1 cellular context compared by ENCODE assay signal in genomic region chr20:50792708-50793574, GRCh38.
A peak's percentile ranks its signal among the peaks of the same experiment; 100 is the strongest.
TF ChIP-seq lines count a peak whose summit lies in the region.

No MANE protein-coding gene starts in this region.

TF ChIP-seq in HepG2, 621 proteins besides CTCF, POLR2A, EP300 and RAD21 (continues in another document):
- no peak for TF ChIP-seq ZFP91 (CRISPR knock-in tag; IDR thresholded peaks at IDR 0.05; ENCODE audit: borderline replicate concordance)
- no peak for TF ChIP-seq ZNF549 (CRISPR knock-in tag; IDR thresholded peaks at IDR 0.05)
- TF ChIP-seq BCL3 (CRISPR knock-in tag; IDR thresholded peaks at IDR 0.05) = peak; percentile 41; the same call in 1 of the 2 replicates
- TF ChIP-seq PRDM15 (CRISPR knock-in tag; IDR thresholded peaks at IDR 0.05) = no peak
- TF ChIP-seq TCF7L2 (IDR thresholded peaks at IDR 0.05; ENCODE audit: low read depth, low read length) = no peak
- no peak for TF ChIP-seq NR2C2 (CRISPR knock-in tag; IDR thresholded peaks at IDR 0.05; ENCODE audit: borderline replicate concordance)
- TF ChIP-seq GABPB1 (CRISPR knock-in tag; IDR thresholded peaks at IDR 0.05) = no peak
- no peak for TF ChIP-seq ZSCAN25 (CRISPR knock-in tag; IDR thresholded peaks at IDR 0.05)
- TF ChIP-seq MEIS2 (CRISPR knock-in tag; IDR thresholded peaks at IDR 0.05) = no peak
- no peak for TF ChIP-seq HMGA1 (CRISPR knock-in tag; conservative IDR thresholded peaks at IDR 0.05)
- TF ChIP-seq ZSCAN30 (CRISPR knock-in tag; IDR thresholded peaks at IDR 0.05) = no peak
- no peak for TF ChIP-seq REL (CRISPR knock-in tag; conservative IDR thresholded peaks at IDR 0.05)
- no peak for TF ChIP-seq TOPORS (CRISPR knock-in tag; IDR thresholded peaks at IDR 0.05)
- no peak for TF ChIP-seq ZNF333 (CRISPR knock-in tag; IDR thresholded peaks at IDR 0.05; ENCODE audit: borderline replicate concordance)
- TF ChIP-seq FOXP1 (IDR thresholded peaks at IDR 0.05) = peak; percentile 38; the same call in 1 of the 2 replicates
- TF ChIP-seq FOXP1 (CRISPR knock-in tag; IDR thresholded peaks at IDR 0.05) = no peak; the same call in 1 of the 2 replicates
- TF ChIP-seq MXD3 (CRISPR knock-in tag; IDR thresholded peaks at IDR 0.05) = no peak
- no peak for TF ChIP-seq BATF2 (CRISPR knock-in tag; IDR thresholded peaks at IDR 0.05)
- no peak for TF ChIP-seq HNF1A (IDR thresholded peaks at IDR 0.05; ENCODE audit: low read depth)
- TF ChIP-seq HNF1A (CRISPR knock-in tag; IDR thresholded peaks at IDR 0.05; ENCODE audit: borderline replicate concordance) = 0 out of 2 replicates have a peak, but pooled peaks have one; percentile 24
- no peak for TF ChIP-seq NFRKB (IDR thresholded peaks at IDR 0.05)
- peak; percentile 28; the same call in 1 of the 2 replicates for TF ChIP-seq SALL1 (CRISPR knock-in tag; IDR thresholded peaks at IDR 0.05)
- TF ChIP-seq ZNF350 (CRISPR knock-in tag; IDR thresholded peaks at IDR 0.05; ENCODE audit: borderline replicate concordance, low read depth) = no peak
- TF ChIP-seq YY1 (IDR thresholded peaks at IDR 0.05; ENCODE audit: insufficient read depth, insufficient replicate concordance, low read depth, low read length) = no peak
- TF ChIP-seq KLF15 (CRISPR knock-in tag; IDR thresholded peaks at IDR 0.05; ENCODE audit: borderline replicate concordance) = no peak
- no peak for TF ChIP-seq SMAD1 (CRISPR knock-in tag; IDR thresholded peaks at IDR 0.05; ENCODE audit: borderline replicate concordance, low read depth)
- no peak for TF ChIP-seq ZNF232 (CRISPR knock-in tag; IDR thresholded peaks at IDR 0.05; ENCODE audit: borderline replicate concordance)
- TF ChIP-seq ATF1 (CRISPR knock-in tag; IDR thresholded peaks at IDR 0.05) = no peak
- TF ChIP-seq ZFP90 (CRISPR knock-in tag; IDR thresholded peaks at IDR 0.05; ENCODE audit: borderline replicate concordance) = 0 out of 2 replicates have a peak, but pooled peaks have one; percentile 27
- TF ChIP-seq ZSCAN5A (CRISPR knock-in tag; IDR thresholded peaks at IDR 0.05; ENCODE audit: borderline replicate concordance) = no peak
- 0 out of 2 replicates have a peak, but pooled peaks have one; percentile 52 for TF ChIP-seq ZNF44 (CRISPR knock-in tag; IDR thresholded peaks at IDR 0.05)
- TF ChIP-seq ZMYM2 (CRISPR knock-in tag; IDR thresholded peaks at IDR 0.05) = no peak
- no peak for TF ChIP-seq ZNF3 (CRISPR knock-in tag; IDR thresholded peaks at IDR 0.05)
- no peak for TF ChIP-seq SOX13 (IDR thresholded peaks at IDR 0.05)
- TF ChIP-seq SOX13 (CRISPR knock-in tag; conservative IDR thresholded peaks at IDR 0.05 in 1 of 2, IDR thresholded peaks at IDR 0.05 in 1 of 2) = no peak
- no peak for TF ChIP-seq ZNF781 (CRISPR knock-in tag; IDR thresholded peaks at IDR 0.05; ENCODE audit: borderline replicate concordance, not compliant biosample characterization)
- no peak for TF ChIP-seq ZNF672 (CRISPR knock-in tag; IDR thresholded peaks at IDR 0.05)
- no peak for TF ChIP-seq GTF2F1 (IDR thresholded peaks at IDR 0.05; ENCODE audit: low read length)
- TF ChIP-seq ZNF451 (CRISPR knock-in tag; IDR thresholded peaks at IDR 0.05) = no peak
- TF ChIP-seq BRCA1 (CRISPR knock-in tag; IDR thresholded peaks at IDR 0.05) = 0 out of 2 replicates have a peak, but pooled peaks have one; percentile 25
- TF ChIP-seq ZFP37 (CRISPR knock-in tag; IDR thresholded peaks at IDR 0.05; ENCODE audit: borderline replicate concordance) = no peak
- no peak for TF ChIP-seq ELK4 (CRISPR knock-in tag; IDR thresholded peaks at IDR 0.05; ENCODE audit: borderline replicate concordance)
- TF ChIP-seq HIVEP1 (CRISPR knock-in tag; IDR thresholded peaks at IDR 0.05) = no peak
- TF ChIP-seq RBM39 (IDR thresholded peaks at IDR 0.05; ENCODE audit: low read depth, low read length, poor library complexity, severe bottlenecking) = no peak
- no peak for TF ChIP-seq ZNF101 (CRISPR knock-in tag; IDR thresholded peaks at IDR 0.05; ENCODE audit: borderline replicate concordance, low read depth)
- TF ChIP-seq CHD2 (IDR thresholded peaks at IDR 0.05; ENCODE audit: low read depth, low read length) = no peak
- no peak for TF ChIP-seq ZNF225 (CRISPR knock-in tag; IDR thresholded peaks at IDR 0.05)
- 0 out of 2 replicates have a peak, but pooled peaks have one; percentile 15 for TF ChIP-seq DMAP1 (CRISPR knock-in tag; IDR thresholded peaks at IDR 0.05)
- TF ChIP-seq RFX3 (CRISPR knock-in tag; IDR thresholded peaks at IDR 0.05) = no peak
- TF ChIP-seq FOSL1 (CRISPR knock-in tag; IDR thresholded peaks at IDR 0.05; ENCODE audit: borderline replicate concordance) = no peak
- TF ChIP-seq GATA4 (IDR thresholded peaks at IDR 0.05; ENCODE audit: borderline replicate concordance, low read depth) = no peak
- no peak for TF ChIP-seq RXRB (CRISPR knock-in tag; IDR thresholded peaks at IDR 0.05; ENCODE audit: borderline replicate concordance)
- TF ChIP-seq FOXK2 (IDR thresholded peaks at IDR 0.05) = no peak
- TF ChIP-seq TOE1 (CRISPR knock-in tag; IDR thresholded peaks at IDR 0.05) = no peak
- 0 out of 2 replicates have a peak, but pooled peaks have one; percentile 4 for TF ChIP-seq UBTF (CRISPR knock-in tag; IDR thresholded peaks at IDR 0.05)
- 0 out of 2 replicates have a peak, but pooled peaks have one; percentile 36 for TF ChIP-seq NR2F6 (IDR thresholded peaks at IDR 0.05)
- no peak for TF ChIP-seq NR2F6 (CRISPR knock-in tag; IDR thresholded peaks at IDR 0.05)
- no peak for TF ChIP-seq TEAD3 (CRISPR knock-in tag; optimal IDR thresholded peaks at IDR 0.05; ENCODE audit: borderline replicate concordance)
